1 cellular context compared by ENCODE assay signal in genomic region chr22:31630331-31631329, GRCh38.
TF ChIP-seq lines count a peak whose summit lies in the region.

No MANE protein-coding gene starts in this region.

TF ChIP-seq in K562, 482 proteins besides CTCF, POLR2A, EP300 and RAD21 (continued from another document and continues in another):
- TF ChIP-seq CHD7 (IDR thresholded peaks at IDR 0.05; ENCODE audit: low read depth, low read length) (no peak), THRA (IDR thresholded peaks at IDR 0.05) (no peak), ELF4 (CRISPR knock-in tag; IDR thresholded peaks at IDR 0.05) (no peak), RBM14 (IDR thresholded peaks at IDR 0.05; ENCODE audit: borderline replicate concordance, insufficient read depth, low read depth, low read length) (0 out of 2 replicates have a peak, but pooled peaks have one; percentile 65), ZZZ3 (IDR thresholded peaks at IDR 0.05) (no peak), HNRNPL (IDR thresholded peaks at IDR 0.05; ENCODE audit: low read depth, low read length) (no peak), SP1 (CRISPR knock-in tag; IDR thresholded peaks at IDR 0.05) (no peak), ZC3H8 (IDR thresholded peaks at IDR 0.05) (no peak), RB1 (IDR thresholded peaks at IDR 0.05; ENCODE audit: low read depth) (peak; percentile 28; the same call in 1 of the 2 replicates), ZNF740 (CRISPR knock-in tag; IDR thresholded peaks at IDR 0.05) (peak; percentile 75), ZNF740 (tag; IDR thresholded peaks at IDR 0.05) (peak in 1 of 2 experiments; percentile 70; a peak in 1 of 4 replicates), HDAC1 (IDR thresholded peaks at IDR 0.05) (peak in 1 of 2 experiments; percentile 86; a peak in 2 of 4 replicates), ZNF77 (CRISPR knock-in tag; IDR thresholded peaks at IDR 0.05) (no peak), RBM22 (IDR thresholded peaks at IDR 0.05; ENCODE audit: low read depth, low read length, poor library complexity, severe bottlenecking) (no peak), ZNF212 (CRISPR knock-in tag; IDR thresholded peaks at IDR 0.05) (no peak), CHD2 (IDR thresholded peaks at IDR 0.05; ENCODE audit: low read depth, low read length) (peak; percentile 69; the same call in 1 of the 2 replicates), ZBTB11 (CRISPR knock-in tag; IDR thresholded peaks at IDR 0.05) (peak in 1 of 3 experiments; percentile 83; a peak in 2 of 6 replicates), SRSF7 (optimal IDR thresholded peaks at IDR 0.05; ENCODE audit: low read depth, low read length) (no peak), ZNF232 (CRISPR knock-in tag; IDR thresholded peaks at IDR 0.05) (no peak), MAFF (IDR thresholded peaks at IDR 0.05; ENCODE audit: low read length) (no peak), JUND (IDR thresholded peaks at IDR 0.05; ENCODE audit: borderline replicate concordance, low read depth, low read length) (peak; percentile 47; the same call in 1 of the 2 replicates), JUND (tag; IDR thresholded peaks at IDR 0.05; ENCODE audit: borderline replicate concordance, low read depth, low read length) (no peak; the same call in 2 of the 3 replicates), RBM34 (IDR thresholded peaks at IDR 0.05; ENCODE audit: borderline replicate concordance, insufficient read depth, low read length) (no peak), SNAPC5 (CRISPR knock-in tag; IDR thresholded peaks at IDR 0.05) (no peak), ZNF347 (CRISPR knock-in tag; IDR thresholded peaks at IDR 0.05; ENCODE audit: low read depth) (no peak), NCOR1 (IDR thresholded peaks at IDR 0.05) (no peak), XRCC4 (IDR thresholded peaks at IDR 0.05; ENCODE audit: extremely low read depth, insufficient read depth, insufficient read length) (no peak), STAG1 (CRISPR knock-in tag; IDR thresholded peaks at IDR 0.05; ENCODE audit: borderline replicate concordance) (no peak), NR2F6 (CRISPR knock-in tag; IDR thresholded peaks at IDR 0.05) (no peak), GTF2F1 (IDR thresholded peaks at IDR 0.05; ENCODE audit: low read depth, low read length) (no peak), ARID1B (IDR thresholded peaks at IDR 0.05) (no peak), ZNF239 (CRISPR knock-in tag; IDR thresholded peaks at IDR 0.05) (no peak), FUS (optimal IDR thresholded peaks at IDR 0.05; ENCODE audit: low read depth, low read length) (no peak), EWSR1 (IDR thresholded peaks at IDR 0.05; ENCODE audit: borderline replicate concordance, low read depth, partially characterized antibody) (no peak), ZNF583 (CRISPR knock-in tag; IDR thresholded peaks at IDR 0.05) (no peak), RNF219 (CRISPR knock-in tag; IDR thresholded peaks at IDR 0.05) (no peak), ZFP30 (CRISPR knock-in tag; IDR thresholded peaks at IDR 0.05; ENCODE audit: borderline replicate concordance) (no peak), XRCC5 (IDR thresholded peaks at IDR 0.05; ENCODE audit: low read depth, low read length) (no peak), CTBP1 (IDR thresholded peaks at IDR 0.05; ENCODE audit: borderline replicate concordance) (peak; percentile 61; the same call in 1 of the 2 replicates), PCBP1 (IDR thresholded peaks at IDR 0.05; ENCODE audit: low read depth, low read length, poor library complexity, severe bottlenecking) (peak; percentile 74), CBX5 (IDR thresholded peaks at IDR 0.05; ENCODE audit: borderline replicate concordance, low read depth) (no peak), NCOA6 (IDR thresholded peaks at IDR 0.05) (no peak), NBN (IDR thresholded peaks at IDR 0.05; ENCODE audit: low read depth) (no peak), THAP7 (CRISPR knock-in tag; IDR thresholded peaks at IDR 0.05) (no peak), MLX (CRISPR knock-in tag; conservative IDR thresholded peaks at IDR 0.05) (no peak)
